ENCODE assay signal across 18 cellular contexts in genomic region chr5:143585970-143586369, GRCh38.
DNase-seq lines count a peak whose midpoint lies in the region; ATAC-seq, FAIRE-seq and TF ChIP-seq lines count a peak whose summit lies in the region.
"Had no signal": no experiment of that assay in that cellular context is flagged by ENCODE, and none has a peak within 500 bp of the region (broad histone marks: within the 10 kb centered on the region; RNA-seq: fewer than 3 reads in every experiment).

No MANE protein-coding gene starts in this region.

- DNase-seq in CD4-positive, CD25-positive, alpha-beta regulatory T cell, result peak in 1 of 3 donors; percentile 76
- peak; percentile 10 for DNase-seq in GF-D8 (lab: John Stamatoyannopoulos, UW)
- DNase-seq in HepG2 (ENCODE audit: low spot score), result no peak
- no peak for DNase-seq in WTC11 (ENCODE audit: low spot score)
- DNase-seq: central memory CD4-positive, alpha-beta T cell; EL; gastrocnemius medialis; naive thymus-derived CD4-positive, alpha-beta T cell; NCI-H226 had no signal

- POLR2A ChIA-PET in HepG2 (lab: Yijun Ruan, JAX), result interaction anchor here (1.1 kb wide), 1 partner anchor 23 kb away, joined by 3 read pairs; no protein-coding TSS in a partner anchor
- POLR2A ChIA-PET in WTC11 (lab: Charles Lee), result no interaction called here

- no peaks in the 10 kb centered on the region for H3K79me2 ChIP-seq in HepG2 (ENCODE audit: insufficient read depth, low read length)

- CTCF ChIA-PET in HepG2 (lab: Yijun Ruan, JAX; ENCODE audit: low intra/inter-chr PET ratio, low total read pairs), result no interaction called here
- CTCF ChIA-PET in WTC11 (lab: Charles Lee), result no interaction called here

- TF ChIP-seq POLR2A in HepG2 (IDR thresholded peaks at IDR 0.05; ENCODE audit: insufficient read depth in 1 of 2, low read depth in 2 of 2, low read length in 2 of 2), result no peak

- H3K4me1 Mint-ChIP-seq in CD4-positive, CD25-positive, alpha-beta regulatory T cell, result peaks cover 0 to 23% (median 5%) of the 10 kb centered on the region in 4 donors
- H3K4me1 Mint-ChIP-seq in activated naive CD8-positive, alpha-beta T cell (ENCODE audit: low read depth), result peaks cover 40% of the 10 kb centered on the region
- H3K4me1 Mint-ChIP-seq in WTC11, result peaks cover 24% of the 10 kb centered on the region

- TF ChIP-seq CTCF in HepG2 (CRISPR knock-in tag; IDR thresholded peaks at IDR 0.05) (no peak), WTC11 (IDR thresholded peaks at IDR 0.05) (no peak)

- H3K4me3 Mint-ChIP-seq in CD4-positive, CD25-positive, alpha-beta regulatory T cell, result no peak overlapping the region
- no peak overlapping the region for H3K4me3 Mint-ChIP-seq in activated naive CD8-positive, alpha-beta T cell
- H3K4me3 Mint-ChIP-seq in WTC11, result no peak overlapping the region
- H3K4me3 Mint-ChIP-seq: activated naive CD4-positive, alpha-beta T cell treated with anti-CD3 and anti-CD28 coated beads, Interleukin-2, amount 50 U/mL, for 24 hours had no signal

- no peaks in the 10 kb centered on the region for H3K9me3 ChIP-seq in CD4-positive, CD25-positive, alpha-beta regulatory T cell (ENCODE audit: control insufficient read depth in 2 of 2, low read length in 2 of 2)
- H3K9me3 ChIP-seq in HepG2 (ENCODE audit: low read length), result no peaks in the 10 kb centered on the region
- H3K9me3 ChIP-seq: gastrocnemius medialis, suprapubic skin had no signal

- no peak overlapping the region for H2AFZ ChIP-seq in HepG2 (ENCODE audit: low read length)

- in situ Hi-C loops in HepG2 (cut with HindIII; ENCODE audit: extremely low pct_ligation_motif_present, low pct_unique_long_range_greater_than_20kb), result no loop called here

- FAIRE-seq in HepG2 (lab: Jason Lieb, UNC), result no peak

- TF ChIP-seq EP300 in HepG2 (IDR thresholded peaks at IDR 0.05; ENCODE audit: low read depth in 2 of 2, low read length in 2 of 2) (no peak), HepG2 (CRISPR knock-in tag; IDR thresholded peaks at IDR 0.05; ENCODE audit: borderline replicate concordance) (no peak)

- no peak overlapping the region for H3K4me3 ChIP-seq in CD4-positive, CD25-positive, alpha-beta regulatory T cell (ENCODE audit: low read depth, low read length)
- H3K4me3 ChIP-seq in HepG2 (replicated peaks in 1 of 3; ENCODE audit: insufficient read depth in 1 of 3, low read depth in 2 of 3, low read length in 3 of 3), result no peak overlapping the region
- H3K4me3 ChIP-seq: gastrocnemius medialis, SK-N-MC, suprapubic skin had no signal

- H3K27me3 Mint-ChIP-seq in CD4-positive, CD25-positive, alpha-beta regulatory T cell, result peaks cover 9% of the 10 kb centered on the region
- no peaks in the 10 kb centered on the region for H3K27me3 Mint-ChIP-seq in activated naive CD8-positive, alpha-beta T cell
- H3K27me3 Mint-ChIP-seq in WTC11 (ENCODE audit: low read depth), result no peaks in the 10 kb centered on the region; the same call in 1 of the 2 replicates

- TF ChIP-seq RAD21 in HepG2 (CRISPR knock-in tag; IDR thresholded peaks at IDR 0.05), result no peak

- H3K27me3 ChIP-seq in CD4-positive, CD25-positive, alpha-beta regulatory T cell (ENCODE audit: control insufficient read depth, insufficient read depth, low read length), result no peaks in the 10 kb centered on the region
- no peaks in the 10 kb centered on the region for H3K27me3 ChIP-seq in HepG2 (ENCODE audit: control insufficient read depth in 1 of 2, insufficient read depth in 2 of 2, low read length in 2 of 2)
- H3K27me3 ChIP-seq: gastrocnemius medialis, suprapubic skin had no signal

- no peaks in the 10 kb centered on the region for H3K4me1 ChIP-seq in CD4-positive, CD25-positive, alpha-beta regulatory T cell (ENCODE audit: control insufficient read depth, insufficient read depth, low read length, poor library complexity, severe bottlenecking)
- H3K4me1 ChIP-seq in HepG2 (ENCODE audit: insufficient read depth, low read length), result peaks cover 39% of the 10 kb centered on the region
- H3K4me1 ChIP-seq: gastrocnemius medialis had no signal

- no peaks in the 10 kb centered on the region for H3K36me3 ChIP-seq in CD4-positive, CD25-positive, alpha-beta regulatory T cell (ENCODE audit: control insufficient read depth, insufficient read depth, low read length)
- no peaks in the 10 kb centered on the region for H3K36me3 ChIP-seq in HepG2 (replicated peaks in 1 of 2; ENCODE audit: control insufficient read depth in 1 of 2, insufficient read depth in 2 of 2, low read length in 2 of 2)
- H3K36me3 ChIP-seq: gastrocnemius medialis, suprapubic skin had no signal

- BruUV-seq in HepG2 (replicated peaks; lab: Mats Ljungman, UMichigan), result no TSS peak

- no peak overlapping the region for H3K9ac ChIP-seq in HepG2 (ENCODE audit: insufficient read depth, low read depth, low read length)
- H3K9ac ChIP-seq: KMS-11 had no signal

- H3K4me2 ChIP-seq in HepG2 (ENCODE audit: low read depth, low read length), result no peak overlapping the region
- H3K4me2 ChIP-seq: KMS-11 had no signal

- intact Hi-C loops in HepG2 (cut with micrococcal nuclease; ENCODE audit: unreplicated experiment), result no loop called here

- H3K36me3 Mint-ChIP-seq in CD4-positive, CD25-positive, alpha-beta regulatory T cell, result no peaks in the 10 kb centered on the region
- H3K36me3 Mint-ChIP-seq in activated naive CD8-positive, alpha-beta T cell, result peaks cover 2% of the 10 kb centered on the region
- no peaks in the 10 kb centered on the region for H3K36me3 Mint-ChIP-seq in WTC11
- H3K36me3 Mint-ChIP-seq: activated naive CD4-positive, alpha-beta T cell treated with anti-CD3 and anti-CD28 coated beads, Interleukin-2, amount 50 U/mL, for 24 hours had no signal

- H4K20me1 ChIP-seq in HepG2 (ENCODE audit: insufficient read depth, low read length), result no peaks in the 10 kb centered on the region

- H3K27ac Mint-ChIP-seq in CD4-positive, CD25-positive, alpha-beta regulatory T cell, result peak overlapping the region in 1 of 3 donors; percentile 17
- H3K27ac Mint-ChIP-seq in activated naive CD8-positive, alpha-beta T cell, result peak overlapping the region; percentile 35
- no peak overlapping the region for H3K27ac Mint-ChIP-seq in WTC11
- H3K27ac Mint-ChIP-seq: activated naive CD4-positive, alpha-beta T cell treated with anti-CD3 and anti-CD28 coated beads, Interleukin-2, amount 50 U/mL, for 24 hours had no signal

- peak; percentile 36 to 43 for ATAC-seq in CD4-positive, CD25-positive, alpha-beta regulatory T cell (ENCODE audit: low read depth in 2 of 2)
- ATAC-seq in HepG2 (no peak), HG03571 (IDR thresholded peaks at IDR 0.05; ENCODE audit: unreplicated experiment) (no peak), GM19395 (IDR thresholded peaks at IDR 0.05; ENCODE audit: unreplicated experiment) (no peak), WTC11 (no peak)
- ATAC-seq: gastrocnemius medialis; naive thymus-derived CD4-positive, alpha-beta T cell had no signal

- H3K27ac ChIP-seq in CD4-positive, CD25-positive, alpha-beta regulatory T cell (ENCODE audit: insufficient read depth, low read length, poor library complexity, severe bottlenecking), result no peak overlapping the region
- H3K27ac ChIP-seq in HepG2 (ENCODE audit: extremely low read length, insufficient read depth, low read length), result no peak overlapping the region
- H3K27ac ChIP-seq: C4-2B, gastrocnemius medialis, HL-60, KMS-11, SK-N-MC, suprapubic skin had no signal

- peaks cover 0 to 2% (median 0%) of the 10 kb centered on the region in 7 donors for H3K9me3 Mint-ChIP-seq in CD4-positive, CD25-positive, alpha-beta regulatory T cell
- no peaks in the 10 kb centered on the region for H3K9me3 Mint-ChIP-seq in activated naive CD8-positive, alpha-beta T cell (ENCODE audit: low read depth)
- H3K9me3 Mint-ChIP-seq in WTC11, result no peaks in the 10 kb centered on the region
- H3K9me3 Mint-ChIP-seq: activated naive CD4-positive, alpha-beta T cell treated with anti-CD3 and anti-CD28 coated beads, Interleukin-2, amount 50 U/mL, for 24 hours had no signal

TF ChIP-seq in HepG2, 621 proteins besides CTCF, POLR2A, EP300 and RAD21:
- peak; percentile 11; the same call in 1 of the 2 replicates for TF ChIP-seq BCL6 (CRISPR knock-in tag; IDR thresholded peaks at IDR 0.05)
- TF ChIP-seq FOXM1 (CRISPR knock-in tag; IDR thresholded peaks at IDR 0.05), result no peak
TF ChIP-seq in HepG2: peak in this region for 1.

TF ChIP-seq in WTC11, 78 proteins besides CTCF, POLR2A, EP300 and RAD21 (continues in another document):
- no peak for TF ChIP-seq MXD4 (CRISPR knock-in tag; IDR thresholded peaks at IDR 0.05; ENCODE audit: borderline replicate concordance)
- no peak for TF ChIP-seq TEAD4 (CRISPR knock-in tag; IDR thresholded peaks at IDR 0.05)
- no peak for TF ChIP-seq FOXJ3 (CRISPR knock-in tag; IDR thresholded peaks at IDR 0.05; ENCODE audit: borderline replicate concordance)
- no peak for TF ChIP-seq STAT6 (CRISPR knock-in tag; conservative IDR thresholded peaks at IDR 0.05; ENCODE audit: low read depth)
- TF ChIP-seq E2F4 (CRISPR knock-in tag; IDR thresholded peaks at IDR 0.05; ENCODE audit: borderline replicate concordance, low read depth), result no peak

Comparison
In these comparisons a context has a peak if more than half of its experiments do, and no peak if none do; other contexts are left out.
1. ATAC-seq: peak in CD4-positive, CD25-positive, alpha-beta regulatory T cell (2 of 2); none in HepG2 (single experiment), HG03571 (single experiment), GM19395 (single experiment) and WTC11 (single experiment).